8 cellular contexts compared by ENCODE assay signal in genomic region chr5:95760291-95761191, GRCh38. TPM values are rescaled to one million over a fixed set of nuclear protein-coding genes. Genes with fewer than 3 reads are reported as not detected.
DNase-seq lines count a peak whose midpoint lies in the region; ATAC-seq and TF ChIP-seq lines count a peak whose summit lies in the region.

No MANE protein-coding gene starts in this region.

- no peak overlapping the region for H3K23ac ChIP-seq in mesenchymal stem cell (ENCODE audit: low read length in 2 of 2)

- H2AK5ac ChIP-seq in mesenchymal stem cell (ENCODE audit: low read length, severe bottlenecking), result no peak overlapping the region

- peaks cover 36% of the 10 kb centered on the region for H3K4me1 Mint-ChIP-seq in activated CD4-positive, alpha-beta T cell treated with anti-CD3 and anti-CD28 coated beads, Interleukin-2, amount 10 ng/mL, durations not matched to agents 7 days and 5 days
- H3K4me1 Mint-ChIP-seq in endothelial cell (ENCODE audit: unreplicated experiment), result no peaks in the 10 kb centered on the region

- H3K4me3 ChIP-seq in NB4 (ENCODE audit: low read depth, low read length) (no peak overlapping the region), body of pancreas (no peak overlapping the region), mesenchymal stem cell (ENCODE audit: insufficient read depth in 1 of 2, low read depth in 1 of 2, low read length in 2 of 2) (peak overlapping the region in 1 of 2 experiments; percentile 66)

- H2BK5ac ChIP-seq in mesenchymal stem cell (ENCODE audit: low read depth, low read length, poor library complexity, severe bottlenecking), result peak overlapping the region; percentile 93

- H3K27ac Mint-ChIP-seq in activated CD4-positive, alpha-beta T cell treated with anti-CD3 and anti-CD28 coated beads, Interleukin-2, amount 10 ng/mL, durations not matched to agents 7 days and 5 days, result peak overlapping the region; percentile 92
- H3K27ac Mint-ChIP-seq in endothelial cell (ENCODE audit: unreplicated experiment), result no peak overlapping the region

- H3K27me3 ChIP-seq in body of pancreas, result no peaks in the 10 kb centered on the region
- H3K27me3 ChIP-seq in mesenchymal stem cell (ENCODE audit: control insufficient read depth in 1 of 2, insufficient read depth in 1 of 2, low read length in 2 of 2), result no peaks in the 10 kb centered on the region

- no peak overlapping the region for H4K8ac ChIP-seq in mesenchymal stem cell (ENCODE audit: low read length)

- no peak overlapping the region for H3K14ac ChIP-seq in mesenchymal stem cell (ENCODE audit: low read length in 2 of 2)

- peaks cover 65% of the 10 kb centered on the region for H3K4me1 ChIP-seq in body of pancreas
- peaks cover 19% of the 10 kb centered on the region for H3K4me1 ChIP-seq in mesenchymal stem cell (ENCODE audit: control insufficient read depth, insufficient read depth, low read depth, low read length)

- ATAC-seq in HG02588 (IDR thresholded peaks at IDR 0.05; ENCODE audit: unreplicated experiment), result peak; percentile 93
- ATAC-seq in body of pancreas, result peak; percentile 25

- H2BK120ac ChIP-seq in mesenchymal stem cell (ENCODE audit: low read depth, low read length), result no peak overlapping the region

- peak overlapping the region; percentile 76 for H3K9ac ChIP-seq in mesenchymal stem cell (ENCODE audit: low read length)

- TF ChIP-seq CTCF in NB4 (IDR thresholded peaks at IDR 0.05; ENCODE audit: low read depth, low read length) (no peak), body of pancreas (IDR thresholded peaks at IDR 0.05) (no peak), endothelial cell (IDR thresholded peaks at IDR 0.05; ENCODE audit: unreplicated experiment) (no peak)

- no peak overlapping the region for H4K91ac ChIP-seq in mesenchymal stem cell (ENCODE audit: low read length)

- H3K4me2 ChIP-seq in mesenchymal stem cell (ENCODE audit: low read length, poor library complexity, severe bottlenecking), result no peak overlapping the region

- no peak overlapping the region for H3K4ac ChIP-seq in mesenchymal stem cell (ENCODE audit: low read depth in 1 of 2, low read length in 2 of 2)

- H3K4me3 Mint-ChIP-seq in activated CD4-positive, alpha-beta T cell treated with anti-CD3 and anti-CD28 coated beads, Interleukin-2, amount 10 ng/mL, durations not matched to agents 7 days and 5 days, result peak overlapping the region; percentile 69
- H3K4me3 Mint-ChIP-seq in endothelial cell (ENCODE audit: unreplicated experiment), result no peak overlapping the region

- H3K79me1 ChIP-seq in mesenchymal stem cell (replicated peaks; ENCODE audit: low read length, poor library complexity, severe bottlenecking), result peaks cover 8% of the 10 kb centered on the region

- no peak overlapping the region for H3K18ac ChIP-seq in mesenchymal stem cell (ENCODE audit: low read depth in 1 of 2, low read length in 2 of 2)

- no peak for TF ChIP-seq POLR2A in NB4 (IDR thresholded peaks at IDR 0.05; ENCODE audit: extremely low read depth, insufficient read length)
- TF ChIP-seq POLR2A in body of pancreas (IDR thresholded peaks at IDR 0.05), result no peak

- CTCF ChIA-PET in activated CD4-positive, alpha-beta T cell treated with anti-CD3 and anti-CD28 coated beads, Interleukin-2, amount 10 ng/mL, durations not matched to agents 7 days and 5 days (lab: Charles Lee), result interaction anchor here (0.6 to 1.6 kb wide), 3 partner anchors 9 to 583 kb away, joined by 3 to 6 read pairs (median 3); no protein-coding TSS in a partner anchor

- WGBS in body of pancreas, 2 donors, result 56 to 70% methylated on average over 3 of the region's 3 CpGs
- 0% methylated on average over 1 of the region's 3 CpGs for WGBS in mesenchymal stem cell

- peak; percentile 38 for DNase-seq in activated CD4-positive, alpha-beta T cell treated with anti-CD3 and anti-CD28 coated beads, Interleukin-2, amount 10 ng/mL, durations not matched to agents 7 days and 5 days
- no peak for DNase-seq in activated CD4-positive, alpha-beta T cell treated with anti-CD3 and anti-CD28 coated beads, Interleukin-2, amount 50 U/mL, for 48 hours
- DNase-seq in NB4 (ENCODE audit: low read depth), result peak; percentile 48
- DNase-seq in body of pancreas, result no peak
- DNase-seq in mesenchymal stem cell, result peak; percentile 96
- no peak for DNase-seq in endothelial cell (ENCODE audit: low spot score)
- no peak for DNase-seq in activated effector memory CD4-positive, alpha-beta T cell treated with anti-CD3 and anti-CD28 coated beads, Interleukin-2, amount 50 U/mL, for 16 hours

- no peaks in the 10 kb centered on the region for H3K36me3 Mint-ChIP-seq in activated CD4-positive, alpha-beta T cell treated with anti-CD3 and anti-CD28 coated beads, Interleukin-2, amount 10 ng/mL, durations not matched to agents 7 days and 5 days (ENCODE audit: low read depth)
- H3K36me3 Mint-ChIP-seq in endothelial cell (ENCODE audit: low read depth, unreplicated experiment), result no peaks in the 10 kb centered on the region

- H2BK12ac ChIP-seq in mesenchymal stem cell (ENCODE audit: low read length in 2 of 2), result no peak overlapping the region

- no peaks in the 10 kb centered on the region for H3K9me3 Mint-ChIP-seq in activated CD4-positive, alpha-beta T cell treated with anti-CD3 and anti-CD28 coated beads, Interleukin-2, amount 10 ng/mL, durations not matched to agents 7 days and 5 days
- no peaks in the 10 kb centered on the region for H3K9me3 Mint-ChIP-seq in endothelial cell (ENCODE audit: unreplicated experiment)

- H3K36me3 ChIP-seq in body of pancreas (replicated peaks in 1 of 2; ENCODE audit: insufficient read depth in 1 of 2, low read depth in 2 of 2), result peaks cover 0 to 10% of the 10 kb centered on the region in 2 donors
- peaks cover 9 to 56% of the 10 kb centered on the region in 2 experiments for H3K36me3 ChIP-seq in mesenchymal stem cell (ENCODE audit: control insufficient read depth in 1 of 2, insufficient read depth in 2 of 2, low read depth in 1 of 2, low read length in 2 of 2)

- H2AFZ ChIP-seq in mesenchymal stem cell (ENCODE audit: low read depth, low read length), result no peak overlapping the region

- POLR2A ChIA-PET in activated CD4-positive, alpha-beta T cell treated with anti-CD3 and anti-CD28 coated beads, Interleukin-2, amount 10 ng/mL, durations not matched to agents 7 days and 5 days (lab: Charles Lee), result no interaction called here

- H3K9me3 ChIP-seq in body of pancreas (no peaks in the 10 kb centered on the region), mesenchymal stem cell (ENCODE audit: control insufficient read depth, low read length) (no peaks in the 10 kb centered on the region)

- intact Hi-C loops in body of pancreas (cut with DNase I), result no loop called here

- peaks cover 2% of the 10 kb centered on the region for H3K27me3 Mint-ChIP-seq in activated CD4-positive, alpha-beta T cell treated with anti-CD3 and anti-CD28 coated beads, Interleukin-2, amount 10 ng/mL, durations not matched to agents 7 days and 5 days
- no peaks in the 10 kb centered on the region for H3K27me3 Mint-ChIP-seq in endothelial cell (ENCODE audit: unreplicated experiment)

- H3K27ac ChIP-seq in body of pancreas, result peak overlapping the region in 3 of 4 donors; percentile 47 to 75 (median 72)
- peak overlapping the region; percentile 100 for H3K27ac ChIP-seq in mesenchymal stem cell (ENCODE audit: low read length, poor library complexity, severe bottlenecking)

- no peak overlapping the region for H2BK15ac ChIP-seq in mesenchymal stem cell (ENCODE audit: low read depth, poor library complexity, severe bottlenecking)

RNA-seq across cellular contexts. Expression of gene RHOBTB3, which starts 29.4 kb away (rescaled TPM):
- total RNA-seq in activated CD4-positive, alpha-beta T cell treated with anti-CD3 and anti-CD28 coated beads, Interleukin-2, amount 10 ng/mL, durations not matched to agents 7 days and 5 days, result 1 to 10 TPM in 1 of 2 experiments, under 1 TPM in 1; 0.74 to 1.4 TPM
- total RNA-seq in body of pancreas (100 to 1,000 TPM; 153 to 196 TPM), endothelial cell (ENCODE audit: unreplicated experiment) (22.8 TPM)
- 279 TPM for polyA plus RNA-seq in mesenchymal stem cell (2013, experiment 1 of 2)
- 271 TPM for polyA plus RNA-seq in mesenchymal stem cell (2013, experiment 2 of 2)

Comparison
In these comparisons a context has a peak if more than half of its experiments do, and no peak if none do; other contexts are left out.
1. DNase-seq: peak in activated CD4-positive, alpha-beta T cell treated with anti-CD3 and anti-CD28 coated beads, Interleukin-2, amount 10 ng/mL, durations not matched to agents 7 days and 5 days (single experiment), NB4 (single experiment) and mesenchymal stem cell (single experiment); none in activated CD4-positive, alpha-beta T cell treated with anti-CD3 and anti-CD28 coated beads, Interleukin-2, amount 50 U/mL, for 48 hours (0 of 2), body of pancreas (0 of 4), endothelial cell (single experiment) and activated effector memory CD4-positive, alpha-beta T cell treated with anti-CD3 and anti-CD28 coated beads, Interleukin-2, amount 50 U/mL, for 16 hours (single experiment).
2. RNA of gene RHOBTB3, which starts 29.4 kb away (total RNA-seq): 153 to 196 TPM in body of pancreas and 22.8 TPM in endothelial cell (single experiment); 0.74 to 1.4 TPM in activated CD4-positive, alpha-beta T cell treated with anti-CD3 and anti-CD28 coated beads, Interleukin-2, amount 10 ng/mL, durations not matched to agents 7 days and 5 days; every median in the first group is over 10 times any median in the second.